Comparison of ENCODE assay signal across 8 cellular contexts in the genomic region with DNA sequence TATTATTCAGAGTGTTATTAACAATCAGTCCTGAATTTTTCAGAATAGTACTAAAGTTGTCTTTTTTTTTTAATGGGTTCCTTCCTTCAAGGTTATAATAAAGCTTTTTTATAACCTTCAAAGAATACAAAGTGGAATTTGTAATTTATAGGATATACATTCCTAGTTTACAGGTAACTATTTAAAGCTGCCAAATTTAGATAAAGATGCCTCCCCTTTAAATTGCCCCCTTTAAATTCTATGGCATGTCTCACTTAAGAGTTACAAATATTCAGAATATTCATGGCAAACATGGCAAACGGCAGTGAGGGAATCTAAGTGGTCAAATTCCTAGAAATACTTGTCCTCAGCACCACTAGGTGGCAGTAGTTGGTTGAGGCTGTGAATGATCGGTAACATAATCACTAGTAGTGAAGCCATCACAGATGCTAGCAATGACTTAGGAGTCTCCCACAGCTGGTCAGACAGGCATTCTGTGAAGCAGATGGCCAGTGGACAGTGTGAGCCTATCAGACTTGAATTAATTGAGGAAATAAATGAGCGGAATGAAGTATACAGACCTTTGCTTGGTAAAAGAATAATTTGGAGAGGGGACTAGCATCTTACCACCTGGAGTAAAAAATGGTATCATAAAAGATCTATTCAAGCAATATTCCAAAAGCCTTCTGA.
DNase-seq lines count a peak whose midpoint lies in the region; ATAC-seq lines count a peak whose summit lies in the region.

No MANE protein-coding gene starts in this region.

- peak; percentile 41 for DNase-seq in SIG-M5 treated with dmso at 0.1 percent for 504 hours (lab: John Stamatoyannopoulos, UW; ENCODE audit: unreplicated experiment)
- DNase-seq in SIG-M5 (lab: John Stamatoyannopoulos, UW) = no peak
- DNase-seq in NCI-H146 treated with DMSO at 0.1 percent for 48 hours (lab: John Stamatoyannopoulos, UW; ENCODE audit: unreplicated experiment) = peak; percentile 38
- DNase-seq in T-helper 1 cell = peak in 4 of 5 donors; percentile 20 to 52 (median 42)
- DNase-seq in astrocyte of the hippocampus (ENCODE audit: low read depth, low spot score) = peak; percentile 85
- DNase-seq in iPS DF 4.7 (ENCODE audit: extremely low read depth, low spot score) = peak; percentile 68
- peak; percentile 21 for DNase-seq in stimulated activated CD4-positive, alpha-beta T cell treated with anti-CD3 and anti-CD28 coated beads, Interleukin-12 subunit alpha, Interleukin-12 subunit beta, amount 100 ng/mL, for 4 hours

- ATAC-seq in HG02884 (IDR thresholded peaks at IDR 0.05; ENCODE audit: unreplicated experiment) = peak; percentile 86
